In the genomic region with DNA sequence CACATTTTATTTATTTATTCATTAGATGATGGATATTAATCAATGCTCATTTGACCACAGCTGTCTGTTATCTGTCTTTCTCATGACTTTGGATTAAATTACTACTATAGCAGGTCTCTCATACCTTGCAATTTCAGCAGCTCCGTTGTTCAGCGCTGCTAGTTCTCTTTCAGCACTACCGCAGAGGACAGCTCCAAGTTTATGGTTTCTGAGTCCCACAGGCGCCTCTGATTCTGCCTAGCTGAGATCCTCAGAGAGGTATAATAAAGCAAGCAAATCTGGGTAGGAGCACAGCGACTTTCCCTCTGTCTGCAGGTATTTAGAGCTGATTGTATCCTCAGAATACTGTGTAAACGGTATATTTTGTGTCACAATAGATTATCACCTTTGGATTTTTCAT, we compare ENCODE assay signal across 12 cellular contexts.
DNase-seq lines count a peak whose midpoint lies in the region; ATAC-seq and TF ChIP-seq lines count a peak whose summit lies in the region.
"Had no signal": no experiment of that assay in that cellular context is flagged by ENCODE, and none has a peak within 500 bp of the region (broad histone marks: within the 10 kb centered on the region; RNA-seq: fewer than 3 reads in every experiment).

No MANE protein-coding gene starts in this region.

- DNase-seq in AG20443 (ENCODE audit: low spot score): peak; percentile 6
- DNase-seq in SK-MEL-5 (ENCODE audit: low read depth, low spot score): peak; percentile 14
- peak; percentile 10 for DNase-seq in kidney epithelial cell (ENCODE audit: low read depth)
- no peak for DNase-seq in cortex of kidney (lab: John Stamatoyannopoulos, UW)
- no peak for DNase-seq in activated effector memory CD4-positive, alpha-beta T cell treated with anti-CD3 and anti-CD28 coated beads, Interleukin-2, amount 50 U/mL, for 16 hours
- no peak for DNase-seq in CD4-positive, alpha-beta T cell
- DNase-seq: CD4-positive, alpha-beta memory T cell; NCI-H2029 had no signal

- intact Hi-C loops in CD4-positive, alpha-beta T cell (cut with DNase I, micrococcal nuclease): no loop called here

- TF ChIP-seq CTCF in HEK293 (tag by site-specific recombination; IDR thresholded peaks at IDR 0.05): no peak
- TF ChIP-seq CTCF in kidney epithelial cell (IDR thresholded peaks at IDR 0.05; ENCODE audit: insufficient read depth, low read length, poor library complexity, severe bottlenecking): no peak
- TF ChIP-seq CTCF in CD4-positive, alpha-beta T cell (IDR thresholded peaks at IDR 0.05): no peak

- ATAC-seq in GM18873 (IDR thresholded peaks at IDR 0.05; ENCODE audit: low FRiP score, unreplicated experiment): no peak
- no peak for ATAC-seq in CD4-positive, alpha-beta T cell (ENCODE audit: poor library complexity)
- ATAC-seq: gastroesophageal sphincter; stimulated activated effector memory CD8-positive, alpha-beta T cell treated with anti-CD3 and anti-CD28 coated beads, Interleukin-12 subunit alpha, Interleukin-12 subunit beta, amount 100 ng/mL, for 72 hours had no signal

- H3K36me3 Mint-ChIP-seq in CD4-positive, alpha-beta T cell (ENCODE audit: low read depth): no peaks in the 10 kb centered on the region
- H3K36me3 Mint-ChIP-seq: CD4-positive, alpha-beta memory T cell; stimulated activated effector memory CD8-positive, alpha-beta T cell treated with anti-CD3 and anti-CD28 coated beads, Interleukin-12 subunit alpha, Interleukin-12 subunit beta, amount 100 ng/mL, for 72 hours had no signal

- CTCF ChIA-PET in HEK293 (lab: Yijun Ruan, JAX): interaction anchor here (0.7 kb wide), 1 partner anchor 350 kb away, joined by 3 read pairs; no protein-coding TSS in a partner anchor
- CTCF ChIA-PET in CD4-positive, alpha-beta T cell (lab: Charles Lee): no interaction called here

- no peaks in the 10 kb centered on the region for H3K4me1 Mint-ChIP-seq in CD4-positive, alpha-beta T cell (ENCODE audit: low read depth)
- H3K4me1 Mint-ChIP-seq: CD4-positive, alpha-beta memory T cell; stimulated activated effector memory CD8-positive, alpha-beta T cell treated with anti-CD3 and anti-CD28 coated beads, Interleukin-12 subunit alpha, Interleukin-12 subunit beta, amount 100 ng/mL, for 72 hours had no signal

- H3K27ac ChIP-seq in HEK293 (ENCODE audit: extremely low read depth, low read depth, low read length): no peak overlapping the region
- H3K27ac ChIP-seq in CD4-positive, alpha-beta T cell (ENCODE audit: low read depth, low read length): no peak overlapping the region
- H3K27ac ChIP-seq: gastroesophageal sphincter had no signal

- POLR2A ChIA-PET in HEK293 (lab: Yijun Ruan, JAX): no interaction called here
- POLR2A ChIA-PET in CD4-positive, alpha-beta T cell (lab: Charles Lee): no interaction called here

- in situ Hi-C loops in SK-MEL-5 (cut with HindIII; ENCODE audit: low pct_unique_long_range_greater_than_20kb, low sequenced_read_pairs): no loop called here

- H3K9me3 ChIP-seq in HEK293 (ENCODE audit: control insufficient read depth, insufficient read depth, low read depth, low read length): no peaks in the 10 kb centered on the region
- H3K9me3 ChIP-seq in CD4-positive, alpha-beta T cell (ENCODE audit: control insufficient read depth, low read length): no peaks in the 10 kb centered on the region

- no peaks in the 10 kb centered on the region for H3K4me1 ChIP-seq in HEK293 (ENCODE audit: control insufficient read depth, insufficient read depth, low read length)
- H3K4me1 ChIP-seq: gastroesophageal sphincter had no signal

- H3K27me3 ChIP-seq in kidney epithelial cell (ENCODE audit: control insufficient read depth, insufficient read depth, low read length): no peaks in the 10 kb centered on the region
- no peaks in the 10 kb centered on the region for H3K27me3 ChIP-seq in CD4-positive, alpha-beta T cell (ENCODE audit: control insufficient read depth, insufficient read depth, low read length)
- H3K27me3 ChIP-seq: gastroesophageal sphincter had no signal

- H3K4me3 ChIP-seq in HEK293 (ENCODE audit: low read depth, low read length): no peak overlapping the region
- H3K4me3 ChIP-seq in kidney epithelial cell (ENCODE audit: low read depth, low read length): no peak overlapping the region
- H3K4me3 ChIP-seq: gastroesophageal sphincter had no signal

- H3K27me3 Mint-ChIP-seq in CD4-positive, alpha-beta T cell: no peaks in the 10 kb centered on the region
- H3K27me3 Mint-ChIP-seq: CD4-positive, alpha-beta memory T cell had no signal

- no peak overlapping the region for H3K4me3 Mint-ChIP-seq in CD4-positive, alpha-beta T cell
- H3K4me3 Mint-ChIP-seq: CD4-positive, alpha-beta memory T cell; stimulated activated effector memory CD8-positive, alpha-beta T cell treated with anti-CD3 and anti-CD28 coated beads, Interleukin-12 subunit alpha, Interleukin-12 subunit beta, amount 100 ng/mL, for 72 hours had no signal

- H3K9me3 Mint-ChIP-seq in CD4-positive, alpha-beta T cell: no peaks in the 10 kb centered on the region

- H3K27ac Mint-ChIP-seq in CD4-positive, alpha-beta T cell: no peak overlapping the region
- H3K27ac Mint-ChIP-seq: CD4-positive, alpha-beta memory T cell; stimulated activated effector memory CD8-positive, alpha-beta T cell treated with anti-CD3 and anti-CD28 coated beads, Interleukin-12 subunit alpha, Interleukin-12 subunit beta, amount 100 ng/mL, for 72 hours had no signal

- H3K36me3 ChIP-seq in HEK293 (ENCODE audit: control insufficient read depth in 2 of 2, insufficient read depth in 1 of 2, low read length in 2 of 2) (no peaks in the 10 kb centered on the region), kidney epithelial cell (ENCODE audit: control insufficient read depth, insufficient read depth, low read length) (no peaks in the 10 kb centered on the region)
- H3K36me3 ChIP-seq: gastroesophageal sphincter had no signal

TF ChIP-seq in HEK293, 187 proteins besides CTCF, POLR2A, EP300 and RAD21:
- no peak for TF ChIP-seq ZNF677 (tag by site-specific recombination; IDR thresholded peaks at IDR 0.05)
- TF ChIP-seq REST (tag by site-specific recombination; IDR thresholded peaks at IDR 0.05): peak; percentile 91
- TF ChIP-seq TRIM28 (IDR thresholded peaks at IDR 0.05; ENCODE audit: borderline replicate concordance, low read length): no peak
- TF ChIP-seq PRDM10 (tag by site-specific recombination; IDR thresholded peaks at IDR 0.05): no peak
TF ChIP-seq in HEK293: peak in this region for 1.

Comparison
In these comparisons a context has a peak if more than half of its experiments do, and no peak if none do; other contexts are left out.
1. DNase-seq: peak in AG20443 (single experiment), SK-MEL-5 (single experiment) and kidney epithelial cell (single experiment); none in cortex of kidney (single experiment), activated effector memory CD4-positive, alpha-beta T cell treated with anti-CD3 and anti-CD28 coated beads, Interleukin-2, amount 50 U/mL, for 16 hours (single experiment) and CD4-positive, alpha-beta T cell (0 of 10).